1 cellular context compared by ENCODE assay signal in the genomic region with DNA sequence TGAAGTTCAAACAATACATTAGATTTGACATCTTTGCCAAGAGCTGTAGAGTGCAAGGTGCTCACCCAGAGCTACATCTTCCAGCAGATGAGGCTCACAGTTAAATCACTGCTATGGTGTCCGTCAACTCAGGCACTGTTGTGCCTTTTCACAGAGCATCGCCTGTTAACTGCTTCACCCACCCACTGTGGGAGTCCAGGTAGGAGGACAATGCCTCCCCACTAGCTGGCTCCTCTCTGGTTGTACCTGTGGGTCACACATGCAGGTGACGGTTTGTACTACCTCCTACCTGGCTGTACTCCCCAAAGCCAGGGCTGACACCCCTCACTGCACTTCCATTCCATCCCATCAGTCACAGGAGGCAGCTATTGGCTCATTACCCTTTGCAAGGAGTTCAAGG.
TF ChIP-seq lines count a peak whose summit lies in the region.

No MANE protein-coding gene starts in this region.

TF ChIP-seq in GM23338, 12 proteins besides CTCF, POLR2A, EP300 and RAD21:
- TF ChIP-seq ZNF331 (CRISPR knock-in tag; IDR thresholded peaks at IDR 0.05; ENCODE audit: low read depth) (no peak), EZH2 (IDR thresholded peaks at IDR 0.05; ENCODE audit: low read depth, unreplicated experiment) (peak; percentile 19), STAT1 (IDR thresholded peaks at IDR 0.05; ENCODE audit: unreplicated experiment) (no peak), JUNB (IDR thresholded peaks at IDR 0.05; ENCODE audit: unreplicated experiment) (no peak), ZNF114 (CRISPR knock-in tag; IDR thresholded peaks at IDR 0.05) (no peak)
- TF ChIP-seq, protein P1, sequence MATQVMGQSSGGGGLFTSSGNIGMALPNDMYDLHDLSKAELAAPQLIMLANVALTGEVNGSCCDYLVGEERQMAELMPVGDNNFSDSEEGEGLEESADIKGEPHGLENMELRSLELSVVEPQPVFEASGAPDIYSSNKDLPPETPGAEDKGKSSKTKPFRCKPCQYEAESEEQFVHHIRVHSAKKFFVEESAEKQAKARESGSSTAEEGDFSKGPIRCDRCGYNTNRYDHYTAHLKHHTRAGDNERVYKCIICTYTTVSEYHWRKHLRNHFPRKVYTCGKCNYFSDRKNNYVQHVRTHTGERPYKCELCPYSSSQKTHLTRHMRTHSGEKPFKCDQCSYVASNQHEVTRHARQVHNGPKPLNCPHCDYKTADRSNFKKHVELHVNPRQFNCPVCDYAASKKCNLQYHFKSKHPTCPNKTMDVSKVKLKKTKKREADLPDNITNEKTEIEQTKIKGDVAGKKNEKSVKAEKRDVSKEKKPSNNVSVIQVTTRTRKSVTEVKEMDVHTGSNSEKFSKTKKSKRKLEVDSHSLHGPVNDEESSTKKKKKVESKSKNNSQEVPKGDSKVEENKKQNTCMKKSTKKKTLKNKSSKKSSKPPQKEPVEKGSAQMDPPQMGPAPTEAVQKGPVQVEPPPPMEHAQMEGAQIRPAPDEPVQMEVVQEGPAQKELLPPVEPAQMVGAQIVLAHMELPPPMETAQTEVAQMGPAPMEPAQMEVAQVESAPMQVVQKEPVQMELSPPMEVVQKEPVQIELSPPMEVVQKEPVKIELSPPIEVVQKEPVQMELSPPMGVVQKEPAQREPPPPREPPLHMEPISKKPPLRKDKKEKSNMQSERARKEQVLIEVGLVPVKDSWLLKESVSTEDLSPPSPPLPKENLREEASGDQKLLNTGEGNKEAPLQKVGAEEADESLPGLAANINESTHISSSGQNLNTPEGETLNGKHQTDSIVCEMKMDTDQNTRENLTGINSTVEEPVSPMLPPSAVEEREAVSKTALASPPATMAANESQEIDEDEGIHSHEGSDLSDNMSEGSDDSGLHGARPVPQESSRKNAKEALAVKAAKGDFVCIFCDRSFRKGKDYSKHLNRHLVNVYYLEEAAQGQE (IDR thresholded peaks at IDR 0.05; ENCODE audit: unreplicated experiment): no peak
